In the genomic region with DNA sequence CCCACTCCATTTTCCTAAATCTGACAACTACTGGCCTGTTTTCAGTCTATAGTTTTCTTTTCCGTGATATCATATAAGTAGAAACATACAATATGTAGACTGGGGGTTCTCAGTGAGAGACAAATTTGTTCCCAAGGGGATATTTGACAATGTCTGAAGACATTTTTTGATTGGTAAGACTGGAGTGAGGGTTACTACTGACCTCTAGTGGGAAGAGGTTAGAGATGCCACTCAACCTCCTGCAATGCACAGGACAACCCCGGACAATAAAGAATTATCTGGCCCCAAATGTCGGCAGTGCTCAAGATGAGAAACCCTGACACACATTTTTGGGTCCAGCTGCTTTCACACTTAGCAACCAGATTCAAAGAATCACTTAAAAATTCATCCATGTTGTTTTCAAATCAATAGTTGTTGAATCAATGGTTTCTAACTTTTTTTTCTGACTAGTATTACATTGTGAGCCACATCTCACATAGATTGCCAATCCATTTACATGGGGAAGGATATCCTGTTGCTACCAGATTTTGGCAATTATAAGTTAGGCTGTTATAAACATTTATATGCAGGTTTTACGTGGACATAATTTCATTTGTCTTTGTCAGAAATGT, we compare ENCODE assay signal across 7 cellular contexts.
DNase-seq lines count a peak whose midpoint lies in the region; ATAC-seq, FAIRE-seq and TF ChIP-seq lines count a peak whose summit lies in the region.

No MANE protein-coding gene starts in this region.

- ATAC-seq in GM18519 (IDR thresholded peaks at IDR 0.05; ENCODE audit: low FRiP score, unreplicated experiment) (peak; percentile 52), HG02973 (IDR thresholded peaks at IDR 0.05; ENCODE audit: unreplicated experiment) (peak; percentile 78), GM21576 (IDR thresholded peaks at IDR 0.05; ENCODE audit: unreplicated experiment) (no peak)

- peak; percentile 66 for DNase-seq in NCI-H82 (lab: John Stamatoyannopoulos, UW)
- no peak for DNase-seq in esophagus squamous epithelium (lab: John Stamatoyannopoulos, UW)
- peak; percentile 55 for DNase-seq in urothelium cell line (ENCODE audit: low spot score)
- no peak for DNase-seq in activated gamma-delta T cell (lab: John Stamatoyannopoulos, UW)

- peak in 4 of 6 experiments; percentile 12 to 46 (median 22) for TF ChIP-seq CTCF in esophagus squamous epithelium (IDR thresholded peaks at IDR 0.05)

- no peak for TF ChIP-seq POLR2A in esophagus squamous epithelium (IDR thresholded peaks at IDR 0.05)

- no peak overlapping the region for H3K27ac ChIP-seq in esophagus squamous epithelium

- no peak overlapping the region for H3K4me3 ChIP-seq in esophagus squamous epithelium

- no peaks in the 10 kb centered on the region for H3K27me3 ChIP-seq in esophagus squamous epithelium

- intact Hi-C loops in esophagus squamous epithelium (cut with DNase I), result no loop called here

- no peaks in the 10 kb centered on the region for H3K4me1 ChIP-seq in esophagus squamous epithelium

- no peaks in the 10 kb centered on the region for H3K9me3 ChIP-seq in esophagus squamous epithelium

- peak; percentile 71 for FAIRE-seq in urothelium cell line (lab: Jason Lieb, UNC)

- H3K36me3 ChIP-seq in esophagus squamous epithelium, result no peaks in the 10 kb centered on the region

- WGBS in esophagus squamous epithelium, 2 donors, result 27 to 37% methylated on average over 4 of the region's 4 CpGs

Comparison
In these comparisons a context has a peak if more than half of its experiments do, and no peak if none do; other contexts are left out.
1. DNase-seq: peak in NCI-H82 (single experiment) and urothelium cell line (single experiment); none in esophagus squamous epithelium (single experiment) and activated gamma-delta T cell (single experiment).